Comparison of ENCODE assay signal across 1 cellular context in the genomic region with DNA sequence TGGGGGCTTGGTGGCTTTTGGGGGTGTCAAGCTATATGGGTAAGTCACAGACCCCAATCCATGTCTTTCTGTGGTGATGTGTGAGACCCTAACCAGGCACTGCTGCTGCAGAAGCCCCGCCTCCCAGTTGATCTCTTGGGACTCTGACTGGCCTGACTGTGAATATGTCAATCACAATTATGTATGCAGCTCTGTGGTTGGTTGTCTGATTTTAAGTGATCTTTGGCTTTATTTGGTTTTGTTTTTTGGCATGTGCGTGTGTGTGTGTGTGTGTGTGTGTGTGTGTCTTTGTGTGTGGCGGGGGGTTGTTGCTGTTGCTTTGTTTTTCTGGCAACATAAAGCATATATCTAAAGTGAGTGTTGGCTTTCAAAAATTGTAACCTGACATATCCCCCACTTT.
TF ChIP-seq lines count a peak whose summit lies in the region.

No MANE protein-coding gene starts in this region.

TF ChIP-seq in HepG2, 621 proteins besides CTCF, POLR2A, EP300 and RAD21 (continued from another document):
- TF ChIP-seq ZNF646 (CRISPR knock-in tag; IDR thresholded peaks at IDR 0.05) (peak; percentile 74; the same call in 1 of the 2 replicates), SOX6 (IDR thresholded peaks at IDR 0.05) (no peak), SOX6 (CRISPR knock-in tag; IDR thresholded peaks at IDR 0.05) (peak; percentile 21; the same call in 1 of the 2 replicates), TFDP1 (CRISPR knock-in tag; IDR thresholded peaks at IDR 0.05; ENCODE audit: borderline replicate concordance) (no peak), LCORL (IDR thresholded peaks at IDR 0.05) (peak; percentile 76), LCORL (CRISPR knock-in tag; IDR thresholded peaks at IDR 0.05) (0 out of 2 replicates have a peak, but pooled peaks have one; percentile 33), FOXP1 (IDR thresholded peaks at IDR 0.05) (peak; percentile 29; the same call in 1 of the 2 replicates), FOXP1 (CRISPR knock-in tag; IDR thresholded peaks at IDR 0.05) (no peak)
TF ChIP-seq in HepG2: peak in this region for 5.
